ENCODE assay signal across 9 cellular contexts in genomic region chr17:65054602-65055001, GRCh38. TPM values are rescaled to one million over a fixed set of nuclear protein-coding genes. Genes with fewer than 3 reads are reported as not detected.
A peak's percentile ranks its signal among the peaks of the same experiment; 100 is the strongest.
DNase-seq lines count a peak whose midpoint lies in the region; ATAC-seq and TF ChIP-seq lines count a peak whose summit lies in the region.
"Had no signal": no experiment of that assay in that cellular context is flagged by ENCODE, and none has a peak within 500 bp of the region (broad histone marks: within the 10 kb centered on the region; RNA-seq: fewer than 3 reads in every experiment).

No MANE protein-coding gene starts in this region.

- peaks cover 59% of the 10 kb centered on the region for H3K36me3 Mint-ChIP-seq in stimulated activated naive CD8-positive, alpha-beta T cell treated with anti-CD3 and anti-CD28 coated beads, Interleukin-15, Interleukin-2, amounts not matched to agents 100 ng/mL and 50 ng/mL, for 24 hours (ENCODE audit: low read depth)

- peak overlapping the region; percentile 80 for H3K27ac Mint-ChIP-seq in stimulated activated naive CD8-positive, alpha-beta T cell treated with anti-CD3 and anti-CD28 coated beads, Interleukin-15, Interleukin-2, amounts not matched to agents 100 ng/mL and 50 ng/mL, for 24 hours

- no peak for TF ChIP-seq CTCF in astrocyte of the cerebellum (IDR thresholded peaks at IDR 0.05; ENCODE audit: low read depth, low read length, missing control alignments)
- TF ChIP-seq CTCF in lower leg skin (IDR thresholded peaks at IDR 0.05) = no peak

- no peaks in the 10 kb centered on the region for H3K9me3 ChIP-seq in mesodermal cell (ENCODE audit: control insufficient read depth, low read length)

- H3K9me3 Mint-ChIP-seq in stimulated activated naive CD8-positive, alpha-beta T cell treated with anti-CD3 and anti-CD28 coated beads, Interleukin-15, Interleukin-2, amounts not matched to agents 100 ng/mL and 50 ng/mL, for 24 hours = no peaks in the 10 kb centered on the region

- WGBS in mesodermal cell (ENCODE audit: insufficient coverage in 2 of 2), 2 experiments = 59 to 70% methylated on average over 3 of the region's 3 CpGs
- WGBS in lower leg skin, 2 donors = 10 to 23% methylated on average over 3 of the region's 3 CpGs

- no peak overlapping the region for H3K27ac ChIP-seq in mesodermal cell (ENCODE audit: low read depth, low read length, severe bottlenecking)

- peaks cover 65% of the 10 kb centered on the region for H3K4me1 Mint-ChIP-seq in stimulated activated naive CD8-positive, alpha-beta T cell treated with anti-CD3 and anti-CD28 coated beads, Interleukin-15, Interleukin-2, amounts not matched to agents 100 ng/mL and 50 ng/mL, for 24 hours (ENCODE audit: low read depth)

- intact Hi-C loops in lower leg skin (cut with DNase I; ENCODE audit: low total_unique reads) = no loop called here

- ATAC-seq in stimulated activated naive CD8-positive, alpha-beta T cell treated with anti-CD3 and anti-CD28 coated beads, Interleukin-15, Interleukin-2, amounts not matched to agents 100 U/mL and 50 U/mL, for 24 hours = no peak

- H3K27me3 Mint-ChIP-seq in stimulated activated naive CD8-positive, alpha-beta T cell treated with anti-CD3 and anti-CD28 coated beads, Interleukin-15, Interleukin-2, amounts not matched to agents 100 ng/mL and 50 ng/mL, for 24 hours = no peaks in the 10 kb centered on the region

- H3K36me3 ChIP-seq in mesodermal cell (ENCODE audit: control insufficient read depth, insufficient read depth, low read length) = peaks cover 44% of the 10 kb centered on the region

- peak overlapping the region; percentile 93 for H3K4me3 ChIP-seq in astrocyte of the cerebellum (ENCODE audit: low read depth, low read length)
- H3K4me3 ChIP-seq in mesodermal cell (ENCODE audit: extremely low read depth, insufficient read depth, low read length, poor library complexity, severe bottlenecking) = peak overlapping the region; percentile 87
- H3K4me3 ChIP-seq in lower leg skin (ENCODE audit: low read depth, poor library complexity, severe bottlenecking) = no peak overlapping the region

- in situ Hi-C loops in astrocyte of the cerebellum (cut with HindIII; ENCODE audit: low sequenced_read_pairs) = loop anchor here (5.0 kb wide), 1 partner anchor 47 kb away; no protein-coding TSS in a partner anchor

- DNase-seq in stimulated activated naive CD8-positive, alpha-beta T cell treated with anti-CD3 and anti-CD28 coated beads, Interleukin-15, Interleukin-2, amounts not matched to agents 100 U/mL and 50 U/mL, for 24 hours = no peak
- DNase-seq in astrocyte of the cerebellum (ENCODE audit: low read depth) = no peak
- DNase-seq in pons (ENCODE audit: low spot score) = no peak
- no peak for DNase-seq in lower leg skin (ENCODE audit: low spot score in 2 of 2)
- no peak for DNase-seq in cerebellum (ENCODE audit: low spot score)
- no peak for DNase-seq in stimulated activated CD4-positive, alpha-beta T cell treated with anti-CD3 and anti-CD28 coated beads, Interleukin-12 subunit alpha, Interleukin-12 subunit beta, amount 100 ng/mL, for 4 hours
- DNase-seq: NCI-H524 treated with DMSO at 0.1 percent for 48 hours had no signal

- no peak for TF ChIP-seq POLR2A in lower leg skin (IDR thresholded peaks at IDR 0.05)

- peaks cover 12% of the 10 kb centered on the region for H3K4me1 ChIP-seq in mesodermal cell (ENCODE audit: control insufficient read depth, insufficient read depth, low read length, poor library complexity, severe bottlenecking)

- H3K4me3 Mint-ChIP-seq in stimulated activated naive CD8-positive, alpha-beta T cell treated with anti-CD3 and anti-CD28 coated beads, Interleukin-15, Interleukin-2, amounts not matched to agents 100 ng/mL and 50 ng/mL, for 24 hours = peak overlapping the region; percentile 99

RNA-seq across cellular contexts. Expression of gene GNA13, which starts 1.9 kb away (rescaled TPM):
- 57.9 TPM for polyA plus RNA-seq in mesodermal cell (2013, experiment 1 of 2)
- polyA plus RNA-seq in mesodermal cell (2013, experiment 2 of 2) = 58.8 TPM
- 10 to 100 TPM; 36.5 to 52.1 (median 45.2) TPM for total RNA-seq in lower leg skin
- 80.9 TPM for total RNA-seq in cerebellum
